1 cellular context compared by ENCODE assay signal in the genomic region with DNA sequence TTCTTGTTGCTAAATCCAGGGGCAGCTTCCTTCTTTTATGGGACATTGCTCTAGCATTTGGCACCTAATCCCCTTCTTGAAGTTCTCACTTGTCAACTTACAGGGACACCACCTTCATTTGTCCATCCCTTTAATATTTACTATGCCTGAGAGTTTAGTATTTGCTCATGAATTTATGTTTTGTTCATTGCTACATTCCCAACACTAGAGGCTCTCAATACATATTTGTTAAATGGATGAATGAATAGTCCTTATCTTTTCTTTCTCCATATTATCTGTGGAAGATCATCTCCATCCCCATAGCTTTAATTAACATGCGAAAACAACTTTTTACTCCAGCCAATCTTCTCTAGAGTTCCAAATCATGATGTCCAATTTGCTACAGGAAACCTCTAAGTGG.
TF ChIP-seq lines count a peak whose summit lies in the region.

No MANE protein-coding gene starts in this region.

TF ChIP-seq in WTC11, 78 proteins besides CTCF, POLR2A, EP300 and RAD21:
- TF ChIP-seq ARID4B (CRISPR knock-in tag; IDR thresholded peaks at IDR 0.05; ENCODE audit: borderline replicate concordance) (no peak), ESRRA (CRISPR knock-in tag; IDR thresholded peaks at IDR 0.05; ENCODE audit: borderline replicate concordance) (no peak), ETV6 (CRISPR knock-in tag; IDR thresholded peaks at IDR 0.05) (no peak), TEAD4 (CRISPR knock-in tag; IDR thresholded peaks at IDR 0.05) (no peak), ZNF281 (CRISPR knock-in tag; IDR thresholded peaks at IDR 0.05) (no peak), ZNF219 (CRISPR knock-in tag; IDR thresholded peaks at IDR 0.05; ENCODE audit: borderline replicate concordance) (no peak)
- TF ChIP-seq, protein P1, sequence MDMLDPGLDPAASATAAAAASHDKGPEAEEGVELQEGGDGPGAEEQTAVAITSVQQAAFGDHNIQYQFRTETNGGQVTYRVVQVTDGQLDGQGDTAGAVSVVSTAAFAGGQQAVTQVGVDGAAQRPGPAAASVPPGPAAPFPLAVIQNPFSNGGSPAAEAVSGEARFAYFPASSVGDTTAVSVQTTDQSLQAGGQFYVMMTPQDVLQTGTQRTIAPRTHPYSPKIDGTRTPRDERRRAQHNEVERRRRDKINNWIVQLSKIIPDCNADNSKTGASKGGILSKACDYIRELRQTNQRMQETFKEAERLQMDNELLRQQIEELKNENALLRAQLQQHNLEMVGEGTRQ (CRISPR knock-in tag; IDR thresholded peaks at IDR 0.05), result no peak
